Comparison of ENCODE assay signal across 21 cellular contexts in genomic region chr18:28409811-28410210, GRCh38.
DNase-seq lines count a peak whose midpoint lies in the region; ATAC-seq and TF ChIP-seq lines count a peak whose summit lies in the region.
"Had no signal": no experiment of that assay in that cellular context is flagged by ENCODE, and none has a peak within 500 bp of the region (broad histone marks: within the 10 kb centered on the region; RNA-seq: fewer than 3 reads in every experiment).

No MANE protein-coding gene starts in this region.

- H3K79me2 ChIP-seq in osteoblast (ENCODE audit: insufficient read depth, low read length) = no peaks in the 10 kb centered on the region

- no peak overlapping the region for H3K27ac Mint-ChIP-seq in HFFc6
- H3K27ac Mint-ChIP-seq in naive thymus-derived CD4-positive, alpha-beta T cell = no peak overlapping the region
- H3K27ac Mint-ChIP-seq: B cell; CD4-positive, CD25-positive, alpha-beta regulatory T cell; CD8-positive, alpha-beta T cell; GM23338 had no signal

- no peaks in the 10 kb centered on the region for H3K9me3 ChIP-seq in osteoblast (ENCODE audit: low read depth, low read length)
- no peaks in the 10 kb centered on the region for H3K9me3 ChIP-seq in naive thymus-derived CD4-positive, alpha-beta T cell (ENCODE audit: control insufficient read depth in 2 of 3, low read length in 3 of 3)
- H3K9me3 ChIP-seq: BLaER1, Caco-2, HAP-1 had no signal

- H3K9me3 Mint-ChIP-seq in HFFc6 = no peaks in the 10 kb centered on the region
- H3K9me3 Mint-ChIP-seq in naive thymus-derived CD4-positive, alpha-beta T cell = peaks cover 0 to 18% (median 4%) of the 10 kb centered on the region in 11 donors
- H3K9me3 Mint-ChIP-seq: GM23338 had no signal

- H3K4me1 Mint-ChIP-seq in HFFc6 (ENCODE audit: low read depth) = peaks cover 38% of the 10 kb centered on the region
- no peaks in the 10 kb centered on the region for H3K4me1 Mint-ChIP-seq in naive thymus-derived CD4-positive, alpha-beta T cell
- H3K4me1 Mint-ChIP-seq: B cell; CD4-positive, CD25-positive, alpha-beta regulatory T cell; GM23338 had no signal

- peaks cover 11% of the 10 kb centered on the region for H3K4me1 ChIP-seq in osteoblast (ENCODE audit: insufficient read depth, low read length)
- no peaks in the 10 kb centered on the region for H3K4me1 ChIP-seq in naive thymus-derived CD4-positive, alpha-beta T cell (ENCODE audit: control insufficient read depth in 2 of 2, insufficient read depth in 2 of 2, low read length in 2 of 2)
- H3K4me1 ChIP-seq: BLaER1, Caco-2, HAP-1 had no signal

- no peaks in the 10 kb centered on the region for H3K36me3 Mint-ChIP-seq in HFFc6 (ENCODE audit: low read depth)
- H3K36me3 Mint-ChIP-seq in naive thymus-derived CD4-positive, alpha-beta T cell = peaks cover 0 to 3% (median 0%) of the 10 kb centered on the region in 5 donors
- H3K36me3 Mint-ChIP-seq: CD4-positive, CD25-positive, alpha-beta regulatory T cell; CD8-positive, alpha-beta T cell had no signal

- CTCF ChIA-PET in naive thymus-derived CD4-positive, alpha-beta T cell (lab: Charles Lee) = no interaction called here

- TF ChIP-seq CTCF in HFFc6 (IDR thresholded peaks at IDR 0.05) (no peak), fibroblast of the aortic adventitia (IDR thresholded peaks at IDR 0.05; ENCODE audit: insufficient read depth, low read length) (no peak), osteoblast (IDR thresholded peaks at IDR 0.05; ENCODE audit: extremely low read depth, low read depth, low read length) (no peak)

- H3K27me3 ChIP-seq in osteoblast (ENCODE audit: insufficient read depth, low read length) = no peaks in the 10 kb centered on the region
- H3K27me3 ChIP-seq in naive thymus-derived CD4-positive, alpha-beta T cell (ENCODE audit: control insufficient read depth in 2 of 2, insufficient read depth in 2 of 2, low read length in 2 of 2) = no peaks in the 10 kb centered on the region
- H3K27me3 ChIP-seq: BLaER1 had no signal

- no peak overlapping the region for H3K4me3 Mint-ChIP-seq in HFFc6
- H3K4me3 Mint-ChIP-seq in naive thymus-derived CD4-positive, alpha-beta T cell = no peak overlapping the region
- H3K4me3 Mint-ChIP-seq: B cell; CD4-positive, CD25-positive, alpha-beta regulatory T cell; CD8-positive, alpha-beta T cell; GM23338 had no signal

- DNase-seq in ELR (ENCODE audit: low read depth) (peak; percentile 6), HFFc6 (peak; percentile 30), fibroblast of the aortic adventitia (ENCODE audit: low read depth) (peak; percentile 3), osteoblast (ENCODE audit: insufficient read length, low spot score, missing footprints) (no peak)
- DNase-seq in naive thymus-derived CD4-positive, alpha-beta T cell = no peak
- DNase-seq in activated T-cell treated with anti-CD3 and anti-CD28 coated beads, Interleukin-2, amount 50 U/mL, for 1 hour = no peak
- DNase-seq: Caco-2; CD4-positive, CD25-positive, alpha-beta regulatory T cell; CD8-positive, alpha-beta T cell; DMS153; DND-41; GDM1 had no signal

- ATAC-seq in naive thymus-derived CD4-positive, alpha-beta T cell = no peak
- ATAC-seq in HG03520 (IDR thresholded peaks at IDR 0.05; ENCODE audit: unreplicated experiment) (no peak), HG03432 (IDR thresholded peaks at IDR 0.05; ENCODE audit: unreplicated experiment) (no peak)
- ATAC-seq: CD8-positive, alpha-beta T cell; GM12878; GM23338 had no signal

- H3K4me2 ChIP-seq in osteoblast (ENCODE audit: insufficient read depth, low read length) = no peak overlapping the region
- H3K4me2 ChIP-seq: BLaER1, GM23338 had no signal

- H3K27me3 Mint-ChIP-seq in HFFc6 (ENCODE audit: insufficient read depth) = no peaks in the 10 kb centered on the region
- H3K27me3 Mint-ChIP-seq in naive thymus-derived CD4-positive, alpha-beta T cell = no peaks in the 10 kb centered on the region
- H3K27me3 Mint-ChIP-seq: B cell; CD4-positive, CD25-positive, alpha-beta regulatory T cell had no signal

- POLR2A ChIA-PET in naive thymus-derived CD4-positive, alpha-beta T cell (lab: Charles Lee) = no interaction called here

- no peak overlapping the region for H3K27ac ChIP-seq in osteoblast (ENCODE audit: low read depth, low read length)
- H3K27ac ChIP-seq in naive thymus-derived CD4-positive, alpha-beta T cell (ENCODE audit: low read depth, low read length) = no peak overlapping the region
- H3K27ac ChIP-seq: 22Rv1, BLaER1, C4-2B had no signal

- peak overlapping the region; percentile 12 for H2AFZ ChIP-seq in osteoblast (ENCODE audit: low read length)
- H2AFZ ChIP-seq: GM23338 had no signal

- no peaks in the 10 kb centered on the region for H3K36me3 ChIP-seq in osteoblast (ENCODE audit: insufficient read depth, low read length)
- H3K36me3 ChIP-seq in naive thymus-derived CD4-positive, alpha-beta T cell (ENCODE audit: control insufficient read depth in 2 of 3, insufficient read depth in 3 of 3, low read length in 3 of 3) = no peaks in the 10 kb centered on the region
- H3K36me3 ChIP-seq: BLaER1, HAP-1 had no signal

- H3K4me3 ChIP-seq in fibroblast of the aortic adventitia (ENCODE audit: low read depth, low read length) = no peak overlapping the region
- no peak overlapping the region for H3K4me3 ChIP-seq in osteoblast (ENCODE audit: insufficient read depth, low read length)
- H3K4me3 ChIP-seq in naive thymus-derived CD4-positive, alpha-beta T cell (ENCODE audit: low read length) = no peak overlapping the region
- H3K4me3 ChIP-seq: BLaER1, GM12878, GM23338, HAP-1 had no signal

- intact Hi-C loops in naive thymus-derived CD4-positive, alpha-beta T cell (cut with micrococcal nuclease) = no loop called here

- no peaks in the 10 kb centered on the region for H4K20me1 ChIP-seq in osteoblast (ENCODE audit: insufficient read depth, low read length)
- H4K20me1 ChIP-seq: BLaER1 had no signal

Comparison
In these comparisons a context has a peak if more than half of its experiments do, and no peak if none do; other contexts are left out.
1. DNase-seq: peak in ELR (single experiment), HFFc6 (single experiment) and fibroblast of the aortic adventitia (single experiment); none in osteoblast (single experiment), naive thymus-derived CD4-positive, alpha-beta T cell (0 of 9) and activated T-cell treated with anti-CD3 and anti-CD28 coated beads, Interleukin-2, amount 50 U/mL, for 1 hour (single experiment).